Comparison of ENCODE assay signal across 1 cellular context in genomic region chr16:88494335-88495154, GRCh38.
TF ChIP-seq lines count a peak whose summit lies in the region.

No MANE protein-coding gene starts in this region.

TF ChIP-seq in K562, 482 proteins besides CTCF, POLR2A, EP300 and RAD21 (continued from another document and continues in another):
- TF ChIP-seq PRDM10 (IDR thresholded peaks at IDR 0.05; ENCODE audit: partially characterized antibody) (no peak), KDM2B (CRISPR knock-in tag; IDR thresholded peaks at IDR 0.05) (no peak), KDM1A (IDR thresholded peaks at IDR 0.05) (peak; percentile 16 to 54; a peak in 1 of 4 replicates), ZNF57 (CRISPR knock-in tag; IDR thresholded peaks at IDR 0.05) (no peak), ZNF23 (CRISPR knock-in tag; IDR thresholded peaks at IDR 0.05) (no peak), NFATC3 (IDR thresholded peaks at IDR 0.05) (no peak), ZBTB34 (CRISPR knock-in tag; IDR thresholded peaks at IDR 0.05) (no peak), SMAD2 (IDR thresholded peaks at IDR 0.05; ENCODE audit: low read depth, low read length) (no peak), POLR3A (IDR thresholded peaks at IDR 0.05; ENCODE audit: borderline replicate concordance, extremely low read depth, insufficient read depth, insufficient read length) (no peak), ETS2 (tag; IDR thresholded peaks at IDR 0.05; ENCODE audit: borderline replicate concordance, poor library complexity, severe bottlenecking) (no peak), SRF (CRISPR knock-in tag; IDR thresholded peaks at IDR 0.05) (no peak), HMGXB4 (CRISPR knock-in tag; IDR thresholded peaks at IDR 0.05) (no peak), POLR2G (IDR thresholded peaks at IDR 0.05; ENCODE audit: low read depth, low read length) (peak; percentile 81), ELK3 (CRISPR knock-in tag; IDR thresholded peaks at IDR 0.05) (no peak), MITF (IDR thresholded peaks at IDR 0.05) (no peak), ID3 (CRISPR knock-in tag; IDR thresholded peaks at IDR 0.05) (no peak), ID3 (tag; IDR thresholded peaks at IDR 0.05) (no peak), SMARCA5 (IDR thresholded peaks at IDR 0.05) (no peak), ARID3A (IDR thresholded peaks at IDR 0.05; ENCODE audit: borderline replicate concordance, low read depth, low read length) (no peak), ETV5 (CRISPR knock-in tag; IDR thresholded peaks at IDR 0.05; ENCODE audit: low read depth) (peak; percentile 46; the same call in 1 of the 2 replicates), ZNF184 (CRISPR knock-in tag; IDR thresholded peaks at IDR 0.05) (no peak), NUFIP1 (IDR thresholded peaks at IDR 0.05; ENCODE audit: partially characterized antibody) (no peak), ZNF12 (CRISPR knock-in tag; IDR thresholded peaks at IDR 0.05) (no peak), EWSR1 (IDR thresholded peaks at IDR 0.05; ENCODE audit: borderline replicate concordance, low read depth, partially characterized antibody) (no peak), HNRNPUL1 (IDR thresholded peaks at IDR 0.05; ENCODE audit: low read length) (no peak), RNF219 (CRISPR knock-in tag; IDR thresholded peaks at IDR 0.05) (no peak), SAFB (IDR thresholded peaks at IDR 0.05; ENCODE audit: borderline replicate concordance, low read depth, low read length) (0 out of 2 replicates have a peak, but pooled peaks have one; percentile 50), RREB1 (CRISPR knock-in tag; IDR thresholded peaks at IDR 0.05) (no peak), PHB2 (IDR thresholded peaks at IDR 0.05; ENCODE audit: low read depth) (no peak), HDAC1 (IDR thresholded peaks at IDR 0.05) (peak in 1 of 2 experiments; percentile 65; a peak in 1 of 4 replicates), MYBL2 (IDR thresholded peaks at IDR 0.05; ENCODE audit: low read depth) (no peak), MYBL2 (CRISPR knock-in tag; IDR thresholded peaks at IDR 0.05; ENCODE audit: borderline replicate concordance) (no peak), C11orf30 (IDR thresholded peaks at IDR 0.05; ENCODE audit: low read depth) (no peak), ZNF707 (CRISPR knock-in tag; conservative IDR thresholded peaks at IDR 0.05) (no peak), NONO (IDR thresholded peaks at IDR 0.05; ENCODE audit: low read depth in 2 of 2, low read length in 1 of 2) (no peak), NCOA4 (IDR thresholded peaks at IDR 0.05; ENCODE audit: partially characterized antibody) (no peak), NRF1 (conservative IDR thresholded peaks at IDR 0.05 in 1 of 2, IDR thresholded peaks at IDR 0.05 in 1 of 2) (no peak; a peak in 1 of 4 replicates), CEBPB (tag; IDR thresholded peaks at IDR 0.05) (no peak)
